Comparison of ENCODE assay signal across 1 cellular context in genomic region chr16:87382023-87382785, GRCh38.
A peak's percentile ranks its signal among the peaks of the same experiment; 100 is the strongest.
TF ChIP-seq lines count a peak whose summit lies in the region.

No MANE protein-coding gene starts in this region.

TF ChIP-seq in HepG2, 621 proteins besides CTCF, POLR2A, EP300 and RAD21 (continued from another document and continues in another):
- TF ChIP-seq, protein P1, sequence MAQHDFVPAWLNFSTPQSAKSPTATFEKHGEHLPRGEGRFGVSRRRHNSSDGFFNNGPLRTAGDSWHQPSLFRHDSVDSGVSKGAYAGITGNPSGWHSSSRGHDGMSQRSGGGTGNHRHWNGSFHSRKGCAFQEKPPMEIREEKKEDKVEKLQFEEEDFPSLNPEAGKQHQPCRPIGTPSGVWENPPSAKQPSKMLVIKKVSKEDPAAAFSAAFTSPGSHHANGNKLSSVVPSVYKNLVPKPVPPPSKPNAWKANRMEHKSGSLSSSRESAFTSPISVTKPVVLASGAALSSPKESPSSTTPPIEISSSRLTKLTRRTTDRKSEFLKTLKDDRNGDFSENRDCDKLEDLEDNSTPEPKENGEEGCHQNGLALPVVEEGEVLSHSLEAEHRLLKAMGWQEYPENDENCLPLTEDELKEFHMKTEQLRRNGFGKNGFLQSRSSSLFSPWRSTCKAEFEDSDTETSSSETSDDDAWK (CRISPR knock-in tag; IDR thresholded peaks at IDR 0.05), result no peak
- TF ChIP-seq POLR2AphosphoS2 (IDR thresholded peaks at IDR 0.05; ENCODE audit: low read depth, low read length) (no peak), MAF1 (CRISPR knock-in tag; IDR thresholded peaks at IDR 0.05; ENCODE audit: borderline replicate concordance) (no peak), MYC (CRISPR knock-in tag; IDR thresholded peaks at IDR 0.05; ENCODE audit: borderline replicate concordance) (peak; percentile 63; the same call in 1 of the 2 replicates), ZNF883 (CRISPR knock-in tag; IDR thresholded peaks at IDR 0.05; ENCODE audit: not compliant biosample characterization) (no peak), WIZ (CRISPR knock-in tag; IDR thresholded peaks at IDR 0.05) (no peak; the same call in 1 of the 2 replicates), ZNF510 (CRISPR knock-in tag; IDR thresholded peaks at IDR 0.05; ENCODE audit: low read depth) (0 out of 2 replicates have a peak, but pooled peaks have one; percentile 61), ZSCAN5A (CRISPR knock-in tag; IDR thresholded peaks at IDR 0.05; ENCODE audit: borderline replicate concordance) (no peak), KDM5B (CRISPR knock-in tag; IDR thresholded peaks at IDR 0.05; ENCODE audit: borderline replicate concordance) (no peak), ATF1 (CRISPR knock-in tag; IDR thresholded peaks at IDR 0.05) (peak; percentile 88; the same call in 1 of the 2 replicates), ZNF567 (CRISPR knock-in tag; IDR thresholded peaks at IDR 0.05; ENCODE audit: borderline replicate concordance) (no peak), PRPF4 (IDR thresholded peaks at IDR 0.05; ENCODE audit: low read depth, low read length, poor library complexity, severe bottlenecking) (no peak), ZBED4 (CRISPR knock-in tag; IDR thresholded peaks at IDR 0.05; ENCODE audit: borderline replicate concordance) (peak; percentile 73; the same call in 1 of the 2 replicates), JUND (CRISPR knock-in tag; IDR thresholded peaks at IDR 0.05) (no peak), DMAP1 (CRISPR knock-in tag; IDR thresholded peaks at IDR 0.05) (peak; percentile 44; the same call in 1 of the 2 replicates), HOXA9 (CRISPR knock-in tag; IDR thresholded peaks at IDR 0.05; ENCODE audit: borderline replicate concordance) (no peak), TAF15 (IDR thresholded peaks at IDR 0.05; ENCODE audit: low read depth, low read length, poor library complexity, severe bottlenecking) (no peak), SETDB1 (CRISPR knock-in tag; IDR thresholded peaks at IDR 0.05; ENCODE audit: borderline replicate concordance) (no peak), ZHX1 (CRISPR knock-in tag; IDR thresholded peaks at IDR 0.05; ENCODE audit: low read depth) (no peak; the same call in 1 of the 2 replicates), KMT2A (CRISPR knock-in tag; IDR thresholded peaks at IDR 0.05) (peak; percentile 30; the same call in 1 of the 2 replicates), ZNF383 (CRISPR knock-in tag; IDR thresholded peaks at IDR 0.05; ENCODE audit: borderline replicate concordance) (no peak; the same call in 1 of the 2 replicates), ZFP90 (CRISPR knock-in tag; IDR thresholded peaks at IDR 0.05; ENCODE audit: borderline replicate concordance) (peak; percentile 28; the same call in 1 of the 2 replicates), KDM4B (CRISPR knock-in tag; IDR thresholded peaks at IDR 0.05) (peak; percentile 55; the same call in 1 of the 2 replicates), ZNF160 (CRISPR knock-in tag; IDR thresholded peaks at IDR 0.05) (no peak), U2AF1 (optimal IDR thresholded peaks at IDR 0.05; ENCODE audit: low read depth, low read length) (no peak), TRAFD1 (CRISPR knock-in tag; IDR thresholded peaks at IDR 0.05; ENCODE audit: borderline replicate concordance) (peak; percentile 93; the same call in 1 of the 2 replicates), ZNF660 (CRISPR knock-in tag; IDR thresholded peaks at IDR 0.05; ENCODE audit: borderline replicate concordance, low read depth) (no peak), NFYB (CRISPR knock-in tag; IDR thresholded peaks at IDR 0.05) (no peak), YEATS4 (CRISPR knock-in tag; IDR thresholded peaks at IDR 0.05; ENCODE audit: borderline replicate concordance) (peak; percentile 90), HNRNPH1 (optimal IDR thresholded peaks at IDR 0.05; ENCODE audit: low read depth, low read length) (no peak), ZNF207 (IDR thresholded peaks at IDR 0.05; ENCODE audit: borderline replicate concordance) (no peak), FIP1L1 (IDR thresholded peaks at IDR 0.05; ENCODE audit: borderline replicate concordance, insufficient read depth, low read depth, low read length) (no peak), NONO (IDR thresholded peaks at IDR 0.05) (no peak), NONO (CRISPR knock-in tag; conservative IDR thresholded peaks at IDR 0.05) (peak; percentile 2; the same call in 1 of the 2 replicates), SSRP1 (CRISPR knock-in tag; IDR thresholded peaks at IDR 0.05) (peak; percentile 34; the same call in 1 of the 2 replicates), KDM1A (CRISPR knock-in tag; IDR thresholded peaks at IDR 0.05) (0 out of 2 replicates have a peak, but pooled peaks have one; percentile 29), ZNF343 (CRISPR knock-in tag; IDR thresholded peaks at IDR 0.05) (peak; percentile 88), NAIF1 (CRISPR knock-in tag; IDR thresholded peaks at IDR 0.05; ENCODE audit: borderline replicate concordance) (peak; percentile 41; the same call in 1 of the 2 replicates)
- TF ChIP-seq, protein P2, sequence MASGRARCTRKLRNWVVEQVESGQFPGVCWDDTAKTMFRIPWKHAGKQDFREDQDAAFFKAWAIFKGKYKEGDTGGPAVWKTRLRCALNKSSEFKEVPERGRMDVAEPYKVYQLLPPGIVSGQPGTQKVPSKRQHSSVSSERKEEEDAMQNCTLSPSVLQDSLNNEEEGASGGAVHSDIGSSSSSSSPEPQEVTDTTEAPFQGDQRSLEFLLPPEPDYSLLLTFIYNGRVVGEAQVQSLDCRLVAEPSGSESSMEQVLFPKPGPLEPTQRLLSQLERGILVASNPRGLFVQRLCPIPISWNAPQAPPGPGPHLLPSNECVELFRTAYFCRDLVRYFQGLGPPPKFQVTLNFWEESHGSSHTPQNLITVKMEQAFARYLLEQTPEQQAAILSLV (CRISPR knock-in tag; IDR thresholded peaks at IDR 0.05; ENCODE audit: borderline replicate concordance), result peak; percentile 48; the same call in 1 of the 2 replicates
- TF ChIP-seq, protein P3, sequence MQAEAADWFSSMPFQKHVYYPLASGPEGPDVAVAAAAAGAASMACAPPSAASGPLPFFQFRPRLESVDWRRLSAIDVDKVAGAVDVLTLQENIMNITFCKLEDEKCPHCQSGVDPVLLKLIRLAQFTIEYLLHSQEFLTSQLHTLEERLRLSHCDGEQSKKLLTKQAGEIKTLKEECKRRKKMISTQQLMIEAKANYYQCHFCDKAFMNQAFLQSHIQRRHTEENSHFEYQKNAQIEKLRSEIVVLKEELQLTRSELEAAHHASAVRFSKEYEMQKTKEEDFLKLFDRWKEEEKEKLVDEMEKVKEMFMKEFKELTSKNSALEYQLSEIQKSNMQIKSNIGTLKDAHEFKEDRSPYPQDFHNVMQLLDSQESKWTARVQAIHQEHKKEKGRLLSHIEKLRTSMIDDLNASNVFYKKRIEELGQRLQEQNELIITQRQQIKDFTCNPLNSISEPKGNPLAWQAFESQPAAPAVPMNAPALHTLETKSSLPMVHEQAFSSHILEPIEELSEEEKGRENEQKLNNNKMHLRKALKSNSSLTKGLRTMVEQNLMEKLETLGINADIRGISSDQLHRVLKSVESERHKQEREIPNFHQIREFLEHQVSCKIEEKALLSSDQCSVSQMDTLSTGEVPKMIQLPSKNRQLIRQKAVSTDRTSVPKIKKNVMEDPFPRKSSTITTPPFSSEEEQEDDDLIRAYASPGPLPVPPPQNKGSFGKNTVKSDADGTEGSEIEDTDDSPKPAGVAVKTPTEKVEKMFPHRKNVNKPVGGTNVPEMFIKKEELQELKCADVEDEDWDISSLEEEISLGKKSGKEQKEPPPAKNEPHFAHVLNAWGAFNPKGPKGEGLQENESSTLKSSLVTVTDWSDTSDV (CRISPR knock-in tag; IDR thresholded peaks at IDR 0.05), result no peak
- TF ChIP-seq, protein P4, sequence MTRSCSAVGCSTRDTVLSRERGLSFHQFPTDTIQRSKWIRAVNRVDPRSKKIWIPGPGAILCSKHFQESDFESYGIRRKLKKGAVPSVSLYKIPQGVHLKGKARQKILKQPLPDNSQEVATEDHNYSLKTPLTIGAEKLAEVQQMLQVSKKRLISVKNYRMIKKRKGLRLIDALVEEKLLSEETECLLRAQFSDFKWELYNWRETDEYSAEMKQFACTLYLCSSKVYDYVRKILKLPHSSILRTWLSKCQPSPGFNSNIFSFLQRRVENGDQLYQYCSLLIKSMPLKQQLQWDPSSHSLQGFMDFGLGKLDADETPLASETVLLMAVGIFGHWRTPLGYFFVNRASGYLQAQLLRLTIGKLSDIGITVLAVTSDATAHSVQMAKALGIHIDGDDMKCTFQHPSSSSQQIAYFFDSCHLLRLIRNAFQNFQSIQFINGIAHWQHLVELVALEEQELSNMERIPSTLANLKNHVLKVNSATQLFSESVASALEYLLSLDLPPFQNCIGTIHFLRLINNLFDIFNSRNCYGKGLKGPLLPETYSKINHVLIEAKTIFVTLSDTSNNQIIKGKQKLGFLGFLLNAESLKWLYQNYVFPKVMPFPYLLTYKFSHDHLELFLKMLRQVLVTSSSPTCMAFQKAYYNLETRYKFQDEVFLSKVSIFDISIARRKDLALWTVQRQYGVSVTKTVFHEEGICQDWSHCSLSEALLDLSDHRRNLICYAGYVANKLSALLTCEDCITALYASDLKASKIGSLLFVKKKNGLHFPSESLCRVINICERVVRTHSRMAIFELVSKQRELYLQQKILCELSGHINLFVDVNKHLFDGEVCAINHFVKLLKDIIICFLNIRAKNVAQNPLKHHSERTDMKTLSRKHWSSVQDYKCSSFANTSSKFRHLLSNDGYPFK (CRISPR knock-in tag; IDR thresholded peaks at IDR 0.05; ENCODE audit: borderline replicate concordance), result no peak
- TF ChIP-seq, protein P5, sequence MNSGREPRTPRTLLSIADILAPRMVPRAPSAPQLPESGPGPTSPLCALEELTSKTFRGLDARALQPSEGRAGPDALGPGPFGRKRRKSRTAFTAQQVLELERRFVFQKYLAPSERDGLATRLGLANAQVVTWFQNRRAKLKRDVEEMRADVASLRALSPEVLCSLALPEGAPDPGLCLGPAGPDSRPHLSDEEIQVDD (CRISPR knock-in tag; IDR thresholded peaks at IDR 0.05; ENCODE audit: borderline replicate concordance), result no peak
